Comparison of ENCODE assay signal across 15 cellular contexts in the genomic region with DNA sequence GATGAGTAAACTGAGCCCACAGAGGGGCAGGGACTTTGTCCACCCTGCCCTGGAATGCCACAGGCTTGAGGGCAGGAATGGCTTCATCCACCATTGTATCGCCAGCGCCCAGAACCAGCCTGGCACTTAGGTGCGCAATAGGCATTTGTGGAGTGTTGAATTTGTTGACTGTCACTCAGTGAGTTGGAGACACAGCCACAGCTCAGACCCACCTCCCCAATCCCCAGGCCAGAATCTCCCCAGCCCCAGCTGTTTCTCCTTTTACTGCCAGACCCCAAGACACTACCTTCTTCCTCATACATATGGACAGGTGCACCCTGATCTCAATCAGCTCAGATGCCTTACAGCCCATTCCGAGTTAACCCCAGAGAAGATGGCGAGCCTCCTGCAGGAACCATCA.
DNase-seq lines count a peak whose midpoint lies in the region; FAIRE-seq and TF ChIP-seq lines count a peak whose summit lies in the region.
"Had no signal": no experiment of that assay in that cellular context is flagged by ENCODE, and none has a peak within 500 bp of the region (broad histone marks: within the 10 kb centered on the region; RNA-seq: fewer than 3 reads in every experiment).

No MANE protein-coding gene starts in this region.

- TF ChIP-seq CTCF in chondrocyte (IDR thresholded peaks at IDR 0.05) (no peak), kidney (IDR thresholded peaks at IDR 0.05; ENCODE audit: borderline replicate concordance, extremely low read depth, insufficient read depth) (no peak), progenitor cell of endocrine pancreas (IDR thresholded peaks at IDR 0.05; ENCODE audit: unreplicated experiment) (no peak), type B pancreatic cell (conservative IDR thresholded peaks at IDR 0.05) (no peak)

- FAIRE-seq in kidney (lab: Jason Lieb, UNC) = no peak

- H3K9me3 Mint-ChIP-seq in chondrocyte (ENCODE audit: low read depth) (no peaks in the 10 kb centered on the region), progenitor cell of endocrine pancreas (ENCODE audit: low read depth) (no peaks in the 10 kb centered on the region), type B pancreatic cell (peaks cover 4% of the 10 kb centered on the region)

- H3K36me3 Mint-ChIP-seq in chondrocyte (ENCODE audit: low read depth) (no peaks in the 10 kb centered on the region), progenitor cell of endocrine pancreas (ENCODE audit: insufficient read depth) (no peaks in the 10 kb centered on the region), type B pancreatic cell (no peaks in the 10 kb centered on the region)
- H3K36me3 Mint-ChIP-seq: CD4-positive, CD25-positive, alpha-beta regulatory T cell had no signal

- no peak overlapping the region for H3K4me3 ChIP-seq in kidney (ENCODE audit: low read length in 2 of 2)
- no peak overlapping the region for H3K4me3 ChIP-seq in effector memory CD4-positive, alpha-beta T cell (ENCODE audit: insufficient read depth, low read depth, low read length, poor library complexity, severe bottlenecking)
- H3K4me3 ChIP-seq: BLaER1 treated with 17β-estradiol and CSF1 and Interleukin-3, amounts not matched to agents 10 nM and 100 nM; GM23338 had no signal

- H3K27ac ChIP-seq in kidney (ENCODE audit: low read depth in 2 of 2, low read length in 2 of 2) = no peak overlapping the region
- no peak overlapping the region for H3K27ac ChIP-seq in effector memory CD4-positive, alpha-beta T cell (ENCODE audit: insufficient read depth, low read length, poor library complexity, severe bottlenecking)
- H3K27ac ChIP-seq: BLaER1 treated with 17β-estradiol and CSF1 and Interleukin-3, amounts not matched to agents 10 nM and 100 nM had no signal

- no peaks in the 10 kb centered on the region for H3K4me1 ChIP-seq in kidney (ENCODE audit: control insufficient read depth in 1 of 2, insufficient read depth in 1 of 2, low read depth in 1 of 2, low read length in 2 of 2)
- no peaks in the 10 kb centered on the region for H3K4me1 ChIP-seq in effector memory CD4-positive, alpha-beta T cell (ENCODE audit: control insufficient read depth, insufficient read depth, low read length, poor library complexity, severe bottlenecking)

- DNase-seq in chondrocyte (ENCODE audit: low spot score) = peak; percentile 26
- DNase-seq in kidney = peak; percentile 16
- no peak for DNase-seq in progenitor cell of endocrine pancreas (ENCODE audit: low spot score, unreplicated experiment)
- DNase-seq in type B pancreatic cell (ENCODE audit: extremely low spot score, unreplicated experiment) = peak; percentile 40
- DNase-seq in effector memory CD4-positive, alpha-beta T cell = no peak
- DNase-seq in erythroblast (lab: John Stamatoyannopoulos, UW) = no peak
- no peak for DNase-seq in NCI-H1092 (lab: John Stamatoyannopoulos, UW)
- DNase-seq: ACHN; CD4-positive, CD25-positive, alpha-beta regulatory T cell; DMS53; GF-D8; H7; IMR-90 had no signal

- H3K9ac ChIP-seq in kidney (ENCODE audit: low read length in 2 of 2) = no peak overlapping the region
- H3K9ac ChIP-seq: BLaER1 treated with 17β-estradiol and CSF1 and Interleukin-3, amounts not matched to agents 10 nM and 100 nM had no signal

- TF ChIP-seq POLR2A in erythroblast (IDR thresholded peaks at IDR 0.05; ENCODE audit: low read length) = no peak

- peaks cover 34% of the 10 kb centered on the region for H3K27me3 Mint-ChIP-seq in chondrocyte (ENCODE audit: low read depth)
- peaks cover 3% of the 10 kb centered on the region for H3K27me3 Mint-ChIP-seq in progenitor cell of endocrine pancreas
- H3K27me3 Mint-ChIP-seq in type B pancreatic cell = peaks cover 24% of the 10 kb centered on the region

- intact Hi-C loops in kidney (cut with DNase I) = no loop called here

- no peaks in the 10 kb centered on the region for H3K36me3 ChIP-seq in kidney (ENCODE audit: control insufficient read depth in 1 of 2, insufficient read depth in 2 of 2, low read length in 2 of 2)
- H3K36me3 ChIP-seq in effector memory CD4-positive, alpha-beta T cell (ENCODE audit: control insufficient read depth, insufficient read depth, low read length) = no peaks in the 10 kb centered on the region
- H3K36me3 ChIP-seq: BLaER1 treated with 17β-estradiol and CSF1 and Interleukin-3, amounts not matched to agents 10 nM and 100 nM had no signal

- H3K4me3 Mint-ChIP-seq in chondrocyte (ENCODE audit: unreplicated experiment) = no peak overlapping the region
- H3K4me3 Mint-ChIP-seq in progenitor cell of endocrine pancreas (ENCODE audit: low read depth) = no peak overlapping the region
- H3K4me3 Mint-ChIP-seq in type B pancreatic cell = no peak overlapping the region
- H3K4me3 Mint-ChIP-seq: CD4-positive, CD25-positive, alpha-beta regulatory T cell; GM23338 had no signal

- H3K27ac Mint-ChIP-seq in chondrocyte (ENCODE audit: unreplicated experiment) (no peak overlapping the region), progenitor cell of endocrine pancreas (peak overlapping the region; percentile 16), type B pancreatic cell (no peak overlapping the region)
- H3K27ac Mint-ChIP-seq: GM23338 had no signal

- H3K9me3 ChIP-seq in kidney (ENCODE audit: control insufficient read depth in 1 of 2, low read length in 2 of 2) = no peaks in the 10 kb centered on the region
- no peaks in the 10 kb centered on the region for H3K9me3 ChIP-seq in effector memory CD4-positive, alpha-beta T cell (ENCODE audit: control insufficient read depth, low read length)

- H3K27me3 ChIP-seq in effector memory CD4-positive, alpha-beta T cell (replicated peaks; ENCODE audit: control insufficient read depth, insufficient read depth, low read length, poor library complexity, severe bottlenecking) = no peaks in the 10 kb centered on the region
- H3K27me3 ChIP-seq: BLaER1 treated with 17β-estradiol and CSF1 and Interleukin-3, amounts not matched to agents 10 nM and 100 nM had no signal

- H3K4me1 Mint-ChIP-seq in chondrocyte (ENCODE audit: low read depth) (no peaks in the 10 kb centered on the region), progenitor cell of endocrine pancreas (ENCODE audit: low read depth) (peaks cover 2% of the 10 kb centered on the region), type B pancreatic cell (ENCODE audit: unreplicated experiment) (no peaks in the 10 kb centered on the region)
- H3K4me1 Mint-ChIP-seq: CD4-positive, CD25-positive, alpha-beta regulatory T cell had no signal

Comparison
In these comparisons a context has a peak if more than half of its experiments do, and no peak if none do; other contexts are left out.
1. DNase-seq: peak in chondrocyte (single experiment), kidney (single experiment) and type B pancreatic cell (single experiment); none in progenitor cell of endocrine pancreas (single experiment), effector memory CD4-positive, alpha-beta T cell (0 of 3), erythroblast (0 of 2) and NCI-H1092 (single experiment).